ENCODE assay signal across 9 cellular contexts in genomic region chr19:4916292-4917082, GRCh38. TPM values are rescaled to one million over a fixed set of nuclear protein-coding genes. Genes with fewer than 3 reads are reported as not detected.
DNase-seq lines count a peak whose midpoint lies in the region; ATAC-seq and TF ChIP-seq lines count a peak whose summit lies in the region.
"Had no signal": no experiment of that assay in that cellular context is flagged by ENCODE, and none has a peak within 500 bp of the region (broad histone marks: within the 10 kb centered on the region; RNA-seq: fewer than 3 reads in every experiment).

No MANE protein-coding gene starts in this region.

- intact Hi-C loops in body of pancreas (cut with DNase I): no loop called here

- H3K27me3 Mint-ChIP-seq in T-helper 17 cell: no peaks in the 10 kb centered on the region

- peak; percentile 64 for DNase-seq in GM10266 (ENCODE audit: extremely low spot score)
- peak in 1 of 3 donors; percentile 24 for DNase-seq in T-helper 17 cell
- no peak for DNase-seq in coronary artery (ENCODE audit: low spot score)
- no peak for DNase-seq in AG08396 (ENCODE audit: low spot score)
- no peak for DNase-seq in SW 1271 (lab: John Stamatoyannopoulos, UW)
- no peak for DNase-seq in body of pancreas

- 70 to 89% methylated on average over 35 to 41 of the region's 41 CpGs for WGBS in body of pancreas, 2 donors

- ATAC-seq in T-helper 17 cell (peak; percentile 30), body of pancreas (no peak), HG03565 (IDR thresholded peaks at IDR 0.05; ENCODE audit: unreplicated experiment) (no peak)

- peaks cover 41% of the 10 kb centered on the region for H3K4me1 ChIP-seq in skeletal muscle satellite cell (ENCODE audit: control insufficient read depth, insufficient read depth, low read length)
- peaks cover 7% of the 10 kb centered on the region for H3K4me1 ChIP-seq in body of pancreas

- H3K4me3 ChIP-seq in coronary artery: peak overlapping the region; percentile 57
- H3K4me3 ChIP-seq in skeletal muscle satellite cell (ENCODE audit: low read length): no peak overlapping the region
- H3K4me3 ChIP-seq in body of pancreas: no peak overlapping the region

- peak overlapping the region; percentile 96 for H3K27ac Mint-ChIP-seq in T-helper 17 cell

- peak overlapping the region in 1 of 2 donors; percentile 25 for H3K27ac ChIP-seq in coronary artery
- H3K27ac ChIP-seq in body of pancreas: peak overlapping the region in 1 of 4 donors; percentile 36

- H3K4me3 Mint-ChIP-seq in T-helper 17 cell: peak overlapping the region; percentile 99

- TF ChIP-seq CTCF in GM10266 (IDR thresholded peaks at IDR 0.05; ENCODE audit: control insufficient read depth, insufficient read depth, low read depth, missing control alignments) (no peak), coronary artery (IDR thresholded peaks at IDR 0.05) (no peak), body of pancreas (IDR thresholded peaks at IDR 0.05) (no peak)

- H3K4me2 ChIP-seq in skeletal muscle satellite cell (ENCODE audit: low read length): no peak overlapping the region

- no peak for TF ChIP-seq POLR2A in body of pancreas (IDR thresholded peaks at IDR 0.05)

- H3K4me1 Mint-ChIP-seq in T-helper 17 cell: peaks cover 31% of the 10 kb centered on the region

- peaks cover 3% of the 10 kb centered on the region for H3K36me3 Mint-ChIP-seq in T-helper 17 cell (ENCODE audit: low read depth)

- H3K9me3 ChIP-seq in T-helper 17 cell (ENCODE audit: control insufficient read depth, low read length, poor library complexity, severe bottlenecking): no peaks in the 10 kb centered on the region
- no peaks in the 10 kb centered on the region for H3K9me3 ChIP-seq in skeletal muscle satellite cell (replicated peaks; ENCODE audit: low read length)
- H3K9me3 ChIP-seq in body of pancreas: no peaks in the 10 kb centered on the region

- H3K36me3 ChIP-seq in skeletal muscle satellite cell (ENCODE audit: insufficient read depth, low read length): peaks cover 16% of the 10 kb centered on the region
- no peaks in the 10 kb centered on the region for H3K36me3 ChIP-seq in body of pancreas (replicated peaks in 1 of 2; ENCODE audit: insufficient read depth in 1 of 2, low read depth in 2 of 2)

- peak overlapping the region; percentile 45 for H3K9ac ChIP-seq in skeletal muscle satellite cell (ENCODE audit: low read depth, low read length)

- H3K27me3 ChIP-seq in skeletal muscle satellite cell (ENCODE audit: control insufficient read depth, insufficient read depth, low read length) (no peaks in the 10 kb centered on the region), body of pancreas (no peaks in the 10 kb centered on the region)

RNA-seq across cellular contexts. Expression of gene UHRF1, which starts 7.2 kb away (rescaled TPM):
- total RNA-seq in T-helper 17 cell (under 1 TPM; 0.12 to 0.34 TPM), body of pancreas (1 to 10 TPM; 2.1 to 3.3 TPM)
- total RNA-seq in skeletal muscle satellite cell (2012; rRNA removed): 27.1 and 31.7 TPM in 2 replicates

RNA-seq across cellular contexts. Expression of gene ARRDC5, which starts 13.8 kb away (rescaled TPM):
- total RNA-seq in T-helper 17 cell (1 to 10 TPM; 4.0 to 4.8 TPM), body of pancreas (not detected)
- total RNA-seq in skeletal muscle satellite cell (2012; rRNA removed): not detected in 2 replicates
- total RNA-seq: SK-MEL-5 had no signal

RNA-seq across cellular contexts. Expression of gene PLIN3, which starts 49.0 kb away (rescaled TPM):
- 10 to 100 TPM; 19.7 to 21.7 TPM for total RNA-seq in T-helper 17 cell
- total RNA-seq in skeletal muscle satellite cell (2012; rRNA removed): 342 and 422 TPM in 2 replicates
- total RNA-seq in body of pancreas: 10 to 100 TPM; 18.4 to 28.0 TPM

RNA-seq across cellular contexts. Expression of gene KDM4B, which starts 52.4 kb away (rescaled TPM):
- total RNA-seq in T-helper 17 cell (10 to 100 TPM; 37.6 to 42.2 TPM), body of pancreas (10 to 100 TPM; 18.9 to 35.3 TPM)
- 18.0 and 18.8 TPM in 2 replicates for total RNA-seq in skeletal muscle satellite cell (2012; rRNA removed)

Comparison
In these comparisons a context has a peak if more than half of its experiments do, and no peak if none do; other contexts are left out.
1. RNA of gene ARRDC5, which starts 13.8 kb away (total RNA-seq): 4.0 to 4.8 TPM in T-helper 17 cell; not detected in body of pancreas; every median in the first group is over 4 times any median in the second.